In genomic region chr17:17494499-17495447, GRCh38 we compare ENCODE assay signal across 9 cellular contexts. TPM values are rescaled to one million over a fixed set of nuclear protein-coding genes. Genes with fewer than 3 reads are reported as not detected.
DNase-seq lines count a peak whose midpoint lies in the region; ATAC-seq and TF ChIP-seq lines count a peak whose summit lies in the region.
"Had no signal": no experiment of that assay in that cellular context is flagged by ENCODE, and none has a peak within 500 bp of the region (broad histone marks: within the 10 kb centered on the region; RNA-seq: fewer than 3 reads in every experiment).

No MANE protein-coding gene starts in this region.

- H3K4me1 ChIP-seq in CD4-positive, CD25-positive, alpha-beta regulatory T cell (ENCODE audit: control insufficient read depth, insufficient read depth, low read length, poor library complexity, severe bottlenecking), result peaks cover 29% of the 10 kb centered on the region

- no peak overlapping the region for H3K27ac ChIP-seq in CD4-positive, CD25-positive, alpha-beta regulatory T cell (ENCODE audit: insufficient read depth, low read length, poor library complexity, severe bottlenecking)
- H3K27ac ChIP-seq: HL-60 had no signal

- no peak overlapping the region for H3K4me3 ChIP-seq in CD4-positive, CD25-positive, alpha-beta regulatory T cell (ENCODE audit: low read depth, low read length)
- H3K4me3 ChIP-seq in choroid plexus epithelial cell (ENCODE audit: low read depth, low read length), result peak overlapping the region; percentile 43

- peaks cover 0 to 20% (median 5%) of the 10 kb centered on the region in 4 donors for H3K4me1 Mint-ChIP-seq in CD4-positive, CD25-positive, alpha-beta regulatory T cell
- H3K4me1 Mint-ChIP-seq in stimulated activated memory B cell treated with anti-CD40 and anti-IgM and Interleukin-4, amounts not matched to agents 10 μg/mL and 1 μg/mL and 100 μg/mL, for 72 hours, result peaks cover 21% of the 10 kb centered on the region

- peaks cover 20% of the 10 kb centered on the region for H3K36me3 Mint-ChIP-seq in CD4-positive, CD25-positive, alpha-beta regulatory T cell
- H3K36me3 Mint-ChIP-seq in stimulated activated memory B cell treated with anti-CD40 and anti-IgM and Interleukin-4, amounts not matched to agents 10 μg/mL and 1 μg/mL and 100 μg/mL, for 72 hours, result peaks cover 23% of the 10 kb centered on the region

- peaks cover 15% of the 10 kb centered on the region for H3K27me3 Mint-ChIP-seq in CD4-positive, CD25-positive, alpha-beta regulatory T cell
- peaks cover 32% of the 10 kb centered on the region for H3K27me3 Mint-ChIP-seq in stimulated activated memory B cell treated with anti-CD40 and anti-IgM and Interleukin-4, amounts not matched to agents 10 μg/mL and 1 μg/mL and 100 μg/mL, for 72 hours

- DNase-seq in CD4-positive, CD25-positive, alpha-beta regulatory T cell, result peak in 1 of 3 donors; percentile 3
- DNase-seq in NCI-H748 (lab: John Stamatoyannopoulos, UW; ENCODE audit: unreplicated experiment) (peak; percentile 80), choroid plexus epithelial cell (ENCODE audit: low read depth) (peak; percentile 11), left kidney (ENCODE audit: low read depth, low spot score) (peak; percentile 87), A172 (ENCODE audit: low spot score) (no peak), superior temporal gyrus (ENCODE audit: extremely low spot score) (no peak), 8988T (no peak)

- peaks cover 12% of the 10 kb centered on the region for H3K36me3 ChIP-seq in CD4-positive, CD25-positive, alpha-beta regulatory T cell (ENCODE audit: control insufficient read depth, insufficient read depth, low read length)

- no peak for ATAC-seq in CD4-positive, CD25-positive, alpha-beta regulatory T cell (ENCODE audit: low read depth in 2 of 2)
- no peak for ATAC-seq in stimulated activated memory B cell treated with anti-CD40 and anti-IgM and Interleukin-4, amounts not matched to agents 10 μg/mL and 1 μg/mL and 100 μg/mL, for 72 hours

- H3K9me3 Mint-ChIP-seq in CD4-positive, CD25-positive, alpha-beta regulatory T cell, result no peaks in the 10 kb centered on the region
- H3K9me3 Mint-ChIP-seq in stimulated activated memory B cell treated with anti-CD40 and anti-IgM and Interleukin-4, amounts not matched to agents 10 μg/mL and 1 μg/mL and 100 μg/mL, for 72 hours, result no peaks in the 10 kb centered on the region

- TF ChIP-seq CTCF in choroid plexus epithelial cell (conservative IDR thresholded peaks at IDR 0.05; ENCODE audit: low read depth, low read length), result no peak

- peaks cover 2% of the 10 kb centered on the region for H3K27me3 ChIP-seq in CD4-positive, CD25-positive, alpha-beta regulatory T cell (ENCODE audit: control insufficient read depth, insufficient read depth, low read length)

- no peak overlapping the region for H3K27ac Mint-ChIP-seq in CD4-positive, CD25-positive, alpha-beta regulatory T cell
- no peak overlapping the region for H3K27ac Mint-ChIP-seq in stimulated activated memory B cell treated with anti-CD40 and anti-IgM and Interleukin-4, amounts not matched to agents 10 μg/mL and 1 μg/mL and 100 μg/mL, for 72 hours

- H3K4me3 Mint-ChIP-seq in CD4-positive, CD25-positive, alpha-beta regulatory T cell, result peak overlapping the region; percentile 66 to 92 (median 84)
- peak overlapping the region; percentile 54 for H3K4me3 Mint-ChIP-seq in stimulated activated memory B cell treated with anti-CD40 and anti-IgM and Interleukin-4, amounts not matched to agents 10 μg/mL and 1 μg/mL and 100 μg/mL, for 72 hours

- no peaks in the 10 kb centered on the region for H3K9me3 ChIP-seq in CD4-positive, CD25-positive, alpha-beta regulatory T cell (ENCODE audit: control insufficient read depth in 2 of 2, low read length in 2 of 2)

RNA-seq across cellular contexts. Expression of gene RASD1, which starts 1.4 kb away (rescaled TPM):
- 0.72 TPM for total RNA-seq in CD4-positive, CD25-positive, alpha-beta regulatory T cell
- polyA plus RNA-seq in CD4-positive, CD25-positive, alpha-beta regulatory T cell, result under 1 TPM in 2 of 4 donors, not detected in 2; 0.12 to 0.26 TPM
- not detected in 2 replicates for total RNA-seq in A172 (2014; rRNA removed; shearing (Covaris generic))

RNA-seq across cellular contexts. Expression of gene MED9, which starts 18.0 kb away (rescaled TPM):
- total RNA-seq in CD4-positive, CD25-positive, alpha-beta regulatory T cell, result 21.6 TPM
- polyA plus RNA-seq in CD4-positive, CD25-positive, alpha-beta regulatory T cell, result 10 to 100 TPM; 13.7 to 16.6 (median 15.9) TPM
- 6.4 and 9.9 TPM in 2 replicates for total RNA-seq in A172 (2014; rRNA removed; shearing (Covaris generic))

Comparison
In these comparisons a context has a peak if more than half of its experiments do, and no peak if none do; other contexts are left out.
1. DNase-seq: peak in NCI-H748 (single experiment), choroid plexus epithelial cell (single experiment) and left kidney (single experiment); none in A172 (single experiment), superior temporal gyrus (single experiment) and 8988T (single experiment).